Comparison of ENCODE assay signal across 1 cellular context in the genomic region with DNA sequence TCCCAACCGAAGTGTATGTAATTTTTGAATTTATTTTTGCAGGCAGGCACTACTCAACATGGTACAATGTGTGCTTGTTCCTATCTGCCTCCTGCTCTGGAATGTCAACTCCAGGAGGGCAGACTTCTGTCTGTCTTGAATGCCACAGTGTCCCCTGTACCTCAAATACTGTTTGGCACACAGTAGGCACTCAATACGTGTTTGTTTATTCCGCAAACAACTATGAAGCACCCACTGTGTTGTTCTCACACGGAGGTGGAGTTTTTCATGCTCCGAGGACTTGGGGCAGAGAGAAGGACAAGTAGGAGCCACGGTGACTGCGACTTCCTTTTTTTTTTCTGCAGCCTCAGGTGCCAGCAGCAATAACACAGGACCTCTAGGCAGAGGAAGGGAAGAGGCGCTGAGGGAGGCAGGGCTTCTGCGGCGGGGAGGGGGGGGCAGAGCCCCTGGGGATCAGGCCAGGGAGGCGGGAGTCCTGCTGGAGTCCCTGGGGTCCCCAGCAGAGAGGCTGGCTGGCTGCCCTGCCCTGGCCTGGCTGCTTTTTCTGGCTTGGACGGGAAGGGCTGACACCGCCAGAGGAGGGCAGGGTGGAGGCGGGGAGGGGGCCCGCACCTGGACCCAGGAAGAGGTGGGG.
TF ChIP-seq lines count a peak whose summit lies in the region.

No MANE protein-coding gene starts in this region.

TF ChIP-seq in IMR-90, 13 proteins besides CTCF, POLR2A, EP300 and RAD21:
- no peak for TF ChIP-seq NFE2L2 (IDR thresholded peaks at IDR 0.05; ENCODE audit: low read depth, low read length)
- TF ChIP-seq CHD1 (IDR thresholded peaks at IDR 0.05; ENCODE audit: low read depth, low read length), result no peak
- no peak for TF ChIP-seq MAFK (IDR thresholded peaks at IDR 0.05; ENCODE audit: low read depth, low read length)
- no peak for TF ChIP-seq BHLHE40 (IDR thresholded peaks at IDR 0.05; ENCODE audit: low read depth, low read length)
- TF ChIP-seq SMC3 (IDR thresholded peaks at IDR 0.05; ENCODE audit: low read depth, low read length), result no peak
- no peak for TF ChIP-seq CEBPB (IDR thresholded peaks at IDR 0.05; ENCODE audit: low read depth, low read length)
- TF ChIP-seq, protein P1, sequence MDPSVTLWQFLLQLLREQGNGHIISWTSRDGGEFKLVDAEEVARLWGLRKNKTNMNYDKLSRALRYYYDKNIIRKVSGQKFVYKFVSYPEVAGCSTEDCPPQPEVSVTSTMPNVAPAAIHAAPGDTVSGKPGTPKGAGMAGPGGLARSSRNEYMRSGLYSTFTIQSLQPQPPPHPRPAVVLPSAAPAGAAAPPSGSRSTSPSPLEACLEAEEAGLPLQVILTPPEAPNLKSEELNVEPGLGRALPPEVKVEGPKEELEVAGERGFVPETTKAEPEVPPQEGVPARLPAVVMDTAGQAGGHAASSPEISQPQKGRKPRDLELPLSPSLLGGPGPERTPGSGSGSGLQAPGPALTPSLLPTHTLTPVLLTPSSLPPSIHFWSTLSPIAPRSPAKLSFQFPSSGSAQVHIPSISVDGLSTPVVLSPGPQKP (IDR thresholded peaks at IDR 0.05; ENCODE audit: borderline replicate concordance, low read depth, low read length), result no peak
- TF ChIP-seq RCOR1 (IDR thresholded peaks at IDR 0.05; ENCODE audit: insufficient replicate concordance, low read length), result no peak
- no peak for TF ChIP-seq MXI1 (IDR thresholded peaks at IDR 0.05; ENCODE audit: borderline replicate concordance, low read depth, low read length)
- TF ChIP-seq, protein P2, sequence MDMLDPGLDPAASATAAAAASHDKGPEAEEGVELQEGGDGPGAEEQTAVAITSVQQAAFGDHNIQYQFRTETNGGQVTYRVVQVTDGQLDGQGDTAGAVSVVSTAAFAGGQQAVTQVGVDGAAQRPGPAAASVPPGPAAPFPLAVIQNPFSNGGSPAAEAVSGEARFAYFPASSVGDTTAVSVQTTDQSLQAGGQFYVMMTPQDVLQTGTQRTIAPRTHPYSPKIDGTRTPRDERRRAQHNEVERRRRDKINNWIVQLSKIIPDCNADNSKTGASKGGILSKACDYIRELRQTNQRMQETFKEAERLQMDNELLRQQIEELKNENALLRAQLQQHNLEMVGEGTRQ (IDR thresholded peaks at IDR 0.05; ENCODE audit: low read depth, low read length), result no peak
- TF ChIP-seq RFX5 (IDR thresholded peaks at IDR 0.05; ENCODE audit: low read depth, low read length), result no peak
